Comparison of ENCODE assay signal across 2 cellular contexts in the genomic region with DNA sequence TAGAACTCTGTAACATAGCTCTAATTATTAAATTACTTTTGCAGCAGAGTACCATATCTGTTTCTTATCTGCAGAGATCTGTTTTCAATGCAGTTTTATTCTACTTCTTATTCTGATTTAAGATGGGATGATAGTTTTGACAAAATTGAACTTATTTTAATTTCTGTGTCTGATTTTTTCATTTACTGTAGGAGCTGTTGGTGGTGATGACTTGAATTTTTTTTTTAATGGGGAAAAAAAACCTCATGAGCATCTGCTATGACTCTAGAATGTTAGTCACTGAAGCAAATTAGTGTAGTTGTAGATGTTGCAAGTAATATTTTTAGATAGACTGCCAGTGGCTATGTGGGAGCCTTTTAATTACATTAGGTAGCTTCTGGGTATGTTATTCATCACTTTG.
TF ChIP-seq lines count a peak whose summit lies in the region.

No MANE protein-coding gene starts in this region.

TF ChIP-seq in IMR-90, 13 proteins besides CTCF, POLR2A, EP300 and RAD21 (continued from another document):
- no peak for TF ChIP-seq SMC3 (IDR thresholded peaks at IDR 0.05; ENCODE audit: low read depth, low read length)
- TF ChIP-seq CEBPB (IDR thresholded peaks at IDR 0.05; ENCODE audit: low read depth, low read length), result no peak

TF ChIP-seq in SK-N-SH treated with all-trans-retinoic acid at 6 μM for 48 hours, 23 proteins besides CTCF, POLR2A, EP300 and RAD21 (continued from another document):
- no peak for TF ChIP-seq ZNF565 (CRISPR knock-in tag; conservative IDR thresholded peaks at IDR 0.05; ENCODE audit: low read depth)
- TF ChIP-seq ESRRG (CRISPR knock-in tag; IDR thresholded peaks at IDR 0.05), result peak; percentile 34; the same call in 1 of the 2 replicates
- TF ChIP-seq ZFP30 (CRISPR knock-in tag; IDR thresholded peaks at IDR 0.05), result no peak
- no peak for TF ChIP-seq OSR1 (CRISPR knock-in tag; IDR thresholded peaks at IDR 0.05)
- no peak for TF ChIP-seq ZC3H10 (CRISPR knock-in tag; IDR thresholded peaks at IDR 0.05)
- TF ChIP-seq ZFP3 (CRISPR knock-in tag; IDR thresholded peaks at IDR 0.05), result 0 out of 2 replicates have a peak, but pooled peaks have one; percentile 21
- TF ChIP-seq CSDC2 (CRISPR knock-in tag; IDR thresholded peaks at IDR 0.05), result no peak
- no peak for TF ChIP-seq ARNTL (CRISPR knock-in tag; IDR thresholded peaks at IDR 0.05; ENCODE audit: borderline replicate concordance, low read depth)
- TF ChIP-seq RARB (CRISPR knock-in tag; IDR thresholded peaks at IDR 0.05), result no peak
- no peak for TF ChIP-seq ZNF70 (CRISPR knock-in tag; IDR thresholded peaks at IDR 0.05)
- TF ChIP-seq, protein P1, sequence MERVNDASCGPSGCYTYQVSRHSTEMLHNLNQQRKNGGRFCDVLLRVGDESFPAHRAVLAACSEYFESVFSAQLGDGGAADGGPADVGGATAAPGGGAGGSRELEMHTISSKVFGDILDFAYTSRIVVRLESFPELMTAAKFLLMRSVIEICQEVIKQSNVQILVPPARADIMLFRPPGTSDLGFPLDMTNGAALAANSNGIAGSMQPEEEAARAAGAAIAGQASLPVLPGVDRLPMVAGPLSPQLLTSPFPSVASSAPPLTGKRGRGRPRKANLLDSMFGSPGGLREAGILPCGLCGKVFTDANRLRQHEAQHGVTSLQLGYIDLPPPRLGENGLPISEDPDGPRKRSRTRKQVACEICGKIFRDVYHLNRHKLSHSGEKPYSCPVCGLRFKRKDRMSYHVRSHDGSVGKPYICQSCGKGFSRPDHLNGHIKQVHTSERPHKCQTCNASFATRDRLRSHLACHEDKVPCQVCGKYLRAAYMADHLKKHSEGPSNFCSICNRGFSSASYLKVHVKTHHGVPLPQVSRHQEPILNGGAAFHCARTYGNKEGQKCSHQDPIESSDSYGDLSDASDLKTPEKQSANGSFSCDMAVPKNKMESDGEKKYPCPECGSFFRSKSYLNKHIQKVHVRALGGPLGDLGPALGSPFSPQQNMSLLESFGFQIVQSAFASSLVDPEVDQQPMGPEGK (CRISPR knock-in tag; IDR thresholded peaks at IDR 0.05; ENCODE audit: borderline replicate concordance), result 0 out of 2 replicates have a peak, but pooled peaks have one; percentile 61
- TF ChIP-seq SNAI2 (CRISPR knock-in tag; IDR thresholded peaks at IDR 0.05), result no peak
